In the genomic region with DNA sequence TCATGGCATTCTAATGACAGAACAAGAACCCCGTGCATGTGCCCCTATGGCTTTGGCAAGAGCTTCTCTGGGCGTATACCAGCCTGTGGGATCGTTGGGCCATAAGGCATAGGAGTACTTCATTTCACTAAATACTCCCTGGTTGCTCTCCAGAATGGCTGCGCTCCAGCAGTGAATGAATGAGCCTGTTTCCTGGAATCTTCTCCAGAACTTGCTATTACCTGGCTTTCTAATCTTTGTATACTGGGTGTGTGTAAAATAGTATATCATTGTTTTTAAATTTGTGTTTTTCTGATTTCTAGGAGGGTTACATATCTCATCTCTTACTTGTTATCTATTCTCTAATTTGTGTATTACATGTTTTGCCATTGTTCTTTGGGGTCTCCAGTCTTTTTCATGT, we compare ENCODE assay signal across 18 cellular contexts. TPM values are rescaled to one million over a fixed set of nuclear protein-coding genes. Genes with fewer than 3 reads are reported as not detected.
A peak's percentile ranks its signal among the peaks of the same experiment; 100 is the strongest.
DNase-seq lines count a peak whose midpoint lies in the region; ATAC-seq and TF ChIP-seq lines count a peak whose summit lies in the region.
"Had no signal": no experiment of that assay in that cellular context is flagged by ENCODE, and none has a peak within 500 bp of the region (broad histone marks: within the 10 kb centered on the region; RNA-seq: fewer than 3 reads in every experiment).

No MANE protein-coding gene starts in this region.

- intact Hi-C loops in IMR-90 (cut with micrococcal nuclease) = no loop called here

- H3K56ac ChIP-seq in IMR-90 (ENCODE audit: extremely low read depth, insufficient read depth, low read length) = no peak overlapping the region

- no peak overlapping the region for H2BK15ac ChIP-seq in IMR-90 (ENCODE audit: low read depth, low read length)

- H3K4me3 ChIP-seq in IMR-90 (ENCODE audit: insufficient read depth, low read depth, low read length) (no peak overlapping the region), RWPE2 (ENCODE audit: severe bottlenecking) (no peak overlapping the region), suprapubic skin (no peak overlapping the region)
- H3K4me3 ChIP-seq: GM23338, K562 had no signal

- H3K4me3 Mint-ChIP-seq in effector memory CD8-positive, alpha-beta T cell = no peak overlapping the region
- H3K4me3 Mint-ChIP-seq: CD8-positive, alpha-beta memory T cell; GM23338 had no signal

- H3K4me2 ChIP-seq in IMR-90 (ENCODE audit: low read depth, low read length) = no peak overlapping the region
- H3K4me2 ChIP-seq: GM23338 had no signal

- no peak overlapping the region for H4K91ac ChIP-seq in IMR-90 (ENCODE audit: insufficient read depth, low read depth, low read length)

- no peak overlapping the region for H2AK9ac ChIP-seq in IMR-90 (replicated peaks; ENCODE audit: low read depth, low read length, poor library complexity)

- no peak overlapping the region for H3K18ac ChIP-seq in IMR-90 (ENCODE audit: low read depth, low read length)

- CTCF ChIA-PET in IMR-90 (lab: Yijun Ruan, JAX) = no interaction called here

- BruUV-seq in IMR-90 (replicated peaks; lab: Mats Ljungman, UMichigan) = no TSS peak

- no peak overlapping the region for H3K9ac ChIP-seq in IMR-90 (ENCODE audit: low read depth, low read length)

- H3K9me3 ChIP-seq in IMR-90 (ENCODE audit: control insufficient read depth, insufficient read depth, low read length) (peaks cover 2% of the 10 kb centered on the region; the same call in 1 of the 2 replicates), RWPE2 (ENCODE audit: severe bottlenecking) (no peaks in the 10 kb centered on the region), suprapubic skin (no peaks in the 10 kb centered on the region)

- dilution Hi-C loops in IMR-90 (cut with HindIII; ENCODE audit: low sequenced_read_pairs, unreplicated experiment) = no loop called here

- no peak overlapping the region for H2BK120ac ChIP-seq in IMR-90 (ENCODE audit: low read depth, low read length)

- H4K20me1 ChIP-seq in IMR-90 (ENCODE audit: insufficient read depth, low read length) = no peaks in the 10 kb centered on the region

- DNase-seq in IMR-90 (no peak), RWPE2 (ENCODE audit: low spot score) (no peak), foreskin keratinocyte (no peak), suprapubic skin (ENCODE audit: low spot score in 2 of 2) (no peak), GDM1 (lab: John Stamatoyannopoulos, UW) (no peak)
- no peak for DNase-seq in effector memory CD8-positive, alpha-beta T cell
- DNase-seq: ACHN; C1 segment of cervical spinal cord; CD8-positive, alpha-beta memory T cell; HCEC 1CT; NCI-H1105; NCI-H510A; NCI-H774; OCI-M1; RPMI8226 had no signal

- peak overlapping the region; percentile 23 for H2BK5ac ChIP-seq in IMR-90 (ENCODE audit: low read depth, low read length, poor library complexity, severe bottlenecking)

- TF ChIP-seq EP300 in suprapubic skin (IDR thresholded peaks at IDR 0.05) = no peak

- ATAC-seq in IMR-90 (ENCODE audit: low read depth) = no peak
- ATAC-seq in RWPE2 (ENCODE audit: low read depth) = no peak
- no peak for ATAC-seq in foreskin keratinocyte
- no peak for ATAC-seq in HG03108 (IDR thresholded peaks at IDR 0.05; ENCODE audit: unreplicated experiment)
- no peak for ATAC-seq in effector memory CD8-positive, alpha-beta T cell (replicated peaks)
- ATAC-seq: GM23338, K562 had no signal

- no peak overlapping the region for H3K27ac Mint-ChIP-seq in effector memory CD8-positive, alpha-beta T cell
- H3K27ac Mint-ChIP-seq: CD8-positive, alpha-beta memory T cell; GM23338 had no signal

- no peaks in the 10 kb centered on the region for H3K36me3 ChIP-seq in IMR-90 (ENCODE audit: control insufficient read depth, insufficient read depth, low read length)
- no peaks in the 10 kb centered on the region for H3K36me3 ChIP-seq in RWPE2 (ENCODE audit: low read depth)
- H3K36me3 ChIP-seq in suprapubic skin = no peaks in the 10 kb centered on the region

- H3K4ac ChIP-seq in IMR-90 (ENCODE audit: low read depth, low read length) = no peak overlapping the region

- POLR2A ChIA-PET in IMR-90 (lab: Charles Lee; ENCODE audit: unreplicated experiment) = no interaction called here

- peaks cover 3 to 4% of the 10 kb centered on the region in 2 donors for H3K4me1 Mint-ChIP-seq in effector memory CD8-positive, alpha-beta T cell (ENCODE audit: low read depth in 2 of 2)

- TF ChIP-seq POLR2A in IMR-90 (IDR thresholded peaks at IDR 0.05; ENCODE audit: low read depth, low read length) (no peak), suprapubic skin (IDR thresholded peaks at IDR 0.05) (no peak)

- H3K27ac ChIP-seq in IMR-90 (ENCODE audit: insufficient read depth, low read length) (no peak overlapping the region), RWPE2 (ENCODE audit: poor library complexity, severe bottlenecking) (peak overlapping the region; percentile 71), foreskin keratinocyte (peak overlapping the region; percentile 97), suprapubic skin (peak overlapping the region; percentile 55)

- H2BK20ac ChIP-seq in IMR-90 (ENCODE audit: low read depth, low read length) = no peak overlapping the region

- in situ Hi-C loops in IMR-90 (cut with MboI; ENCODE audit: low sequenced_read_pairs) = no loop called here

- no peak overlapping the region; the same call in 1 of the 2 replicates for H2AK5ac ChIP-seq in IMR-90 (ENCODE audit: low read depth, low read length)

- H3K79me1 ChIP-seq in IMR-90 (ENCODE audit: low read depth in 1 of 2, low read length in 2 of 2) = peaks cover 0 to 12% of the 10 kb centered on the region in 2 experiments; a peak in 1 of 4 replicates

- TF ChIP-seq RAD21 in IMR-90 (IDR thresholded peaks at IDR 0.05; ENCODE audit: low read length) = no peak

- no peaks in the 10 kb centered on the region for H3K9me3 Mint-ChIP-seq in effector memory CD8-positive, alpha-beta T cell
- H3K9me3 Mint-ChIP-seq: GM23338 had no signal

- no peak overlapping the region for H3K14ac ChIP-seq in IMR-90 (replicated peaks; ENCODE audit: low read depth, low read length)

- no peak overlapping the region for H4K5ac ChIP-seq in IMR-90 (ENCODE audit: low read depth, low read length)

- H3K27me3 ChIP-seq in IMR-90 (ENCODE audit: control insufficient read depth, insufficient read depth, low read length) (no peaks in the 10 kb centered on the region), RWPE2 (ENCODE audit: insufficient read depth, poor library complexity, severe bottlenecking) (no peaks in the 10 kb centered on the region), foreskin keratinocyte (no peaks in the 10 kb centered on the region), suprapubic skin (no peaks in the 10 kb centered on the region)

- no CpG with 5 or more reads among the region's 4 CpGs for WGBS in IMR-90 (ENCODE audit: extremely low coverage in 2 of 2, insufficient read length in 1 of 2), 2 experiments
- WGBS in suprapubic skin = 73% methylated on average over 4 of the region's 4 CpGs

- peaks cover 18% of the 10 kb centered on the region for H3K9me1 ChIP-seq in IMR-90 (ENCODE audit: insufficient read depth, low read length)

- no peak overlapping the region for H2AFZ ChIP-seq in IMR-90 (replicated peaks; ENCODE audit: low read length, poor library complexity)
- H2AFZ ChIP-seq: GM23338 had no signal

- no peak overlapping the region for H4K8ac ChIP-seq in IMR-90 (ENCODE audit: low read depth in 2 of 2, low read length in 2 of 2)

- peaks cover 2% of the 10 kb centered on the region for H3K36me3 Mint-ChIP-seq in effector memory CD8-positive, alpha-beta T cell (ENCODE audit: insufficient read depth)

- TF ChIP-seq CTCF in IMR-90 (conservative IDR thresholded peaks at IDR 0.05; ENCODE audit: low read depth, low read length) (no peak), RWPE2 (IDR thresholded peaks at IDR 0.05; ENCODE audit: poor library complexity, severe bottlenecking) (no peak), foreskin keratinocyte (conservative IDR thresholded peaks at IDR 0.05) (no peak), suprapubic skin (IDR thresholded peaks at IDR 0.05) (no peak)

- no peak overlapping the region for H3K23ac ChIP-seq in IMR-90 (ENCODE audit: low read depth, low read length)

- peaks cover 19% of the 10 kb centered on the region for H3K4me1 ChIP-seq in IMR-90 (ENCODE audit: control insufficient read depth, insufficient read depth, low read length)
- H3K4me1 ChIP-seq in RWPE2 (ENCODE audit: insufficient read depth, poor library complexity, severe bottlenecking) = peaks cover 43% of the 10 kb centered on the region
- H3K4me1 ChIP-seq in foreskin keratinocyte = peaks cover 55% of the 10 kb centered on the region
- peaks cover 69% of the 10 kb centered on the region for H3K4me1 ChIP-seq in suprapubic skin

- peaks cover 25 to 32% of the 10 kb centered on the region in 2 donors for H3K27me3 Mint-ChIP-seq in effector memory CD8-positive, alpha-beta T cell

TF ChIP-seq in IMR-90, 13 proteins besides CTCF, POLR2A, EP300 and RAD21 (continues in another document):
- TF ChIP-seq MAFK (IDR thresholded peaks at IDR 0.05; ENCODE audit: low read depth, low read length) (no peak), NFE2L2 (IDR thresholded peaks at IDR 0.05; ENCODE audit: low read depth, low read length) (no peak), MXI1 (IDR thresholded peaks at IDR 0.05; ENCODE audit: borderline replicate concordance, low read depth, low read length) (no peak), CHD1 (IDR thresholded peaks at IDR 0.05; ENCODE audit: low read depth, low read length) (no peak), BHLHE40 (IDR thresholded peaks at IDR 0.05; ENCODE audit: low read depth, low read length) (no peak), RCOR1 (IDR thresholded peaks at IDR 0.05; ENCODE audit: insufficient replicate concordance, low read length) (no peak), FOS (IDR thresholded peaks at IDR 0.05; ENCODE audit: low read depth, low read length) (no peak), RFX5 (IDR thresholded peaks at IDR 0.05; ENCODE audit: low read depth, low read length) (no peak), MAZ (IDR thresholded peaks at IDR 0.05; ENCODE audit: borderline replicate concordance, low read depth, low read length) (no peak)
- TF ChIP-seq, protein P1, sequence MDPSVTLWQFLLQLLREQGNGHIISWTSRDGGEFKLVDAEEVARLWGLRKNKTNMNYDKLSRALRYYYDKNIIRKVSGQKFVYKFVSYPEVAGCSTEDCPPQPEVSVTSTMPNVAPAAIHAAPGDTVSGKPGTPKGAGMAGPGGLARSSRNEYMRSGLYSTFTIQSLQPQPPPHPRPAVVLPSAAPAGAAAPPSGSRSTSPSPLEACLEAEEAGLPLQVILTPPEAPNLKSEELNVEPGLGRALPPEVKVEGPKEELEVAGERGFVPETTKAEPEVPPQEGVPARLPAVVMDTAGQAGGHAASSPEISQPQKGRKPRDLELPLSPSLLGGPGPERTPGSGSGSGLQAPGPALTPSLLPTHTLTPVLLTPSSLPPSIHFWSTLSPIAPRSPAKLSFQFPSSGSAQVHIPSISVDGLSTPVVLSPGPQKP (IDR thresholded peaks at IDR 0.05; ENCODE audit: borderline replicate concordance, low read depth, low read length) = no peak

RNA-seq across cellular contexts. Expression of a gene that starts 28.6 kb away (rescaled TPM):
- total RNA-seq in IMR-90 (2012; rRNA removed) (137 and 570 TPM in 2 replicates), foreskin keratinocyte (174 and 217 TPM in 2 replicates), suprapubic skin (1,000 to 10,000 TPM in 2 of 4 donors, 100 to 1,000 TPM in 2; 569 to 2,226 (median 1,259) TPM)
- polyA plus RNA-seq in IMR-90 (2012; rRNA removed) (106 and 201 TPM in 2 replicates), foreskin keratinocyte (230 and 288 TPM in 2 replicates)
- 69.6 and 82.0 TPM in 2 replicates for polyA plus RNA-seq in IMR-90 (2012; cell fraction: cytosol; rRNA removed)
- polyA plus RNA-seq in IMR-90 (2012; cell fraction: nucleus; rRNA removed; ENCODE audit: low replicate concordance) = 81.8 and 230 TPM in 2 replicates
